16 cellular contexts compared by ENCODE assay signal in genomic region chr12:109776624-109777023, GRCh38. TPM values are rescaled to one million over a fixed set of nuclear protein-coding genes. Genes with fewer than 3 reads are reported as not detected.
DNase-seq lines count a peak whose midpoint lies in the region; ATAC-seq and TF ChIP-seq lines count a peak whose summit lies in the region.
"Had no signal": no experiment of that assay in that cellular context is flagged by ENCODE, and none has a peak within 500 bp of the region (broad histone marks: within the 10 kb centered on the region; RNA-seq: fewer than 3 reads in every experiment).

No MANE protein-coding gene starts in this region.

- peak overlapping the region; percentile 70 for H3K4me2 ChIP-seq in Loucy (ENCODE audit: low read depth, low read length, poor library complexity, severe bottlenecking)

- H3K4me1 ChIP-seq in Loucy (ENCODE audit: insufficient read depth, low read length, poor library complexity, severe bottlenecking): peaks cover 8% of the 10 kb centered on the region
- H3K4me1 ChIP-seq in neuron (ENCODE audit: insufficient read depth, low read length): peaks cover 19% of the 10 kb centered on the region

- peak overlapping the region; percentile 23 for H3K9ac ChIP-seq in Loucy (ENCODE audit: low read depth, low read length, poor library complexity, severe bottlenecking)

- H3K4me3 ChIP-seq in Loucy (ENCODE audit: low read length, poor library complexity, severe bottlenecking) (peak overlapping the region; percentile 51), neuron (ENCODE audit: low read length) (no peak overlapping the region)
- H3K4me3 ChIP-seq: BLaER1 treated with 17β-estradiol and CSF1 and Interleukin-3, amounts not matched to agents 10 nM and 100 nM; GM12878 had no signal

- DNase-seq in Right ventricle myocardium superior (peak; percentile 24), Right ventricle myocardium inferior (ENCODE audit: missing footprints) (no peak), chondrocyte (ENCODE audit: low spot score) (peak; percentile 13), osteocyte (ENCODE audit: extremely low spot score, unreplicated experiment) (no peak)
- DNase-seq in activated T-cell treated with anti-CD3 and anti-CD28 coated beads, Interleukin-2, amount 50 U/mL, for 4 hours: no peak
- DNase-seq in activated naive CD4-positive, alpha-beta T cell treated with Interleukin-2 at 50 U/mL for 16 hours: no peak
- DNase-seq: 8988T; AML-193; CD4-positive, CD25-positive, alpha-beta regulatory T cell; DMS53; HCEC 1CT; HFFc6 had no signal

- H3K27me3 Mint-ChIP-seq in chondrocyte (ENCODE audit: low read depth) (peaks cover 3% of the 10 kb centered on the region), osteocyte (ENCODE audit: unreplicated experiment) (no peaks in the 10 kb centered on the region)
- no peaks in the 10 kb centered on the region for H3K27me3 Mint-ChIP-seq in activated T-cell treated with anti-CD3 and anti-CD28 coated beads, Interleukin-2, amount 50 U/mL, for 4 hours (ENCODE audit: low read depth)

- no peaks in the 10 kb centered on the region for H3F3A ChIP-seq in Loucy (ENCODE audit: low read depth)

- no peak overlapping the region for H3K4me3 Mint-ChIP-seq in chondrocyte (ENCODE audit: unreplicated experiment)
- no peak overlapping the region for H3K4me3 Mint-ChIP-seq in osteocyte (ENCODE audit: unreplicated experiment)
- H3K4me3 Mint-ChIP-seq in activated T-cell treated with anti-CD3 and anti-CD28 coated beads, Interleukin-2, amount 50 U/mL, for 4 hours: no peak overlapping the region
- H3K4me3 Mint-ChIP-seq: CD4-positive, CD25-positive, alpha-beta regulatory T cell had no signal

- ATAC-seq in Right ventricle myocardium superior (ENCODE audit: poor library complexity) (peak; percentile 50), Right ventricle myocardium inferior (no peak)
- ATAC-seq in activated T-cell treated with anti-CD3 and anti-CD28 coated beads, Interleukin-2, amount 50 U/mL, for 4 hours: no peak

- H3K36me3 Mint-ChIP-seq in chondrocyte (ENCODE audit: low read depth): peaks cover 2% of the 10 kb centered on the region
- no peaks in the 10 kb centered on the region for H3K36me3 Mint-ChIP-seq in osteocyte (ENCODE audit: unreplicated experiment)
- no peaks in the 10 kb centered on the region for H3K36me3 Mint-ChIP-seq in activated T-cell treated with anti-CD3 and anti-CD28 coated beads, Interleukin-2, amount 50 U/mL, for 4 hours (ENCODE audit: insufficient read depth)
- H3K36me3 Mint-ChIP-seq: CD4-positive, CD25-positive, alpha-beta regulatory T cell had no signal

- H3K36me3 ChIP-seq in Loucy (ENCODE audit: insufficient read depth, low read length) (no peaks in the 10 kb centered on the region), neuron (ENCODE audit: insufficient read depth, low read length) (no peaks in the 10 kb centered on the region)
- H3K36me3 ChIP-seq: BLaER1 treated with 17β-estradiol and CSF1 and Interleukin-3, amounts not matched to agents 10 nM and 100 nM had no signal

- H3K79me2 ChIP-seq in Loucy (ENCODE audit: insufficient read depth, low read length): no peaks in the 10 kb centered on the region

- no peaks in the 10 kb centered on the region for H4K20me1 ChIP-seq in Loucy (ENCODE audit: insufficient read depth, low read length, poor library complexity, severe bottlenecking)

- H3K9me3 Mint-ChIP-seq in chondrocyte (ENCODE audit: low read depth) (peaks cover 4% of the 10 kb centered on the region), osteocyte (ENCODE audit: unreplicated experiment) (no peaks in the 10 kb centered on the region)
- no peaks in the 10 kb centered on the region for H3K9me3 Mint-ChIP-seq in activated T-cell treated with anti-CD3 and anti-CD28 coated beads, Interleukin-2, amount 50 U/mL, for 4 hours

- H3K27me3 ChIP-seq in Loucy (ENCODE audit: insufficient read depth, low read length, poor library complexity, severe bottlenecking) (no peaks in the 10 kb centered on the region), neuron (ENCODE audit: insufficient read depth, low read length) (no peaks in the 10 kb centered on the region)
- H3K27me3 ChIP-seq: BLaER1 treated with 17β-estradiol and CSF1 and Interleukin-3, amounts not matched to agents 10 nM and 100 nM had no signal

- H3K4me1 Mint-ChIP-seq in chondrocyte (ENCODE audit: low read depth) (no peaks in the 10 kb centered on the region), osteocyte (ENCODE audit: unreplicated experiment) (no peaks in the 10 kb centered on the region)
- H3K4me1 Mint-ChIP-seq in activated T-cell treated with anti-CD3 and anti-CD28 coated beads, Interleukin-2, amount 50 U/mL, for 4 hours (ENCODE audit: low read depth): peaks cover 10% of the 10 kb centered on the region

- intact Hi-C loops in Right ventricle myocardium superior (cut with DNase I) (loop anchor here (5.0 to 10.0 kb wide), 2 partner anchors 259 to 352 kb away; no protein-coding TSS in a partner anchor), Right ventricle myocardium inferior (cut with DNase I) (loop anchor here (2.0 kb wide), 1 partner anchor 348 kb away; no protein-coding TSS in a partner anchor)

- no peak overlapping the region for H3K27ac Mint-ChIP-seq in chondrocyte (ENCODE audit: unreplicated experiment)
- H3K27ac Mint-ChIP-seq in osteocyte (ENCODE audit: unreplicated experiment): no peak overlapping the region
- H3K27ac Mint-ChIP-seq: HFFc6 had no signal

- no peak for TF ChIP-seq CTCF in Loucy (conservative IDR thresholded peaks at IDR 0.05; ENCODE audit: low read length)
- no peak for TF ChIP-seq CTCF in chondrocyte (IDR thresholded peaks at IDR 0.05)
- no peak for TF ChIP-seq CTCF in osteocyte (IDR thresholded peaks at IDR 0.05)

- H3K9me3 ChIP-seq in Loucy (ENCODE audit: insufficient read depth, low read depth, low read length): no peaks in the 10 kb centered on the region
- no peaks in the 10 kb centered on the region for H3K9me3 ChIP-seq in neuron (ENCODE audit: low read length)

- H2AFZ ChIP-seq in Loucy (ENCODE audit: low read length) (no peak overlapping the region), neuron (ENCODE audit: low read depth, low read length) (peak overlapping the region; percentile 23)

- no peaks in the 10 kb centered on the region for H3K9me2 ChIP-seq in Loucy (replicated peaks; ENCODE audit: low read depth, low read length)

RNA-seq across cellular contexts. Expression of gene TRPV4, which starts 56.6 kb away (rescaled TPM):
- 0.35 TPM for total RNA-seq in Right ventricle myocardium superior
- 0.32 TPM for total RNA-seq in Right ventricle myocardium inferior
- 1.2 to 2.2 TPM (median 1.8 TPM) in 3 replicates for total RNA-seq in chondrocyte
- 1.3 and 1.6 TPM in 2 replicates for total RNA-seq in osteocyte
- total RNA-seq in activated T-cell treated with anti-CD3 and anti-CD28 coated beads, Interleukin-2, amount 50 U/mL, for 4 hours: not detected
- total RNA-seq: CD4-positive, CD25-positive, alpha-beta regulatory T cell; GM12878 had no signal

Comparison
In these comparisons a context has a peak if more than half of its experiments do, and no peak if none do; other contexts are left out.
1. DNase-seq: peak in Right ventricle myocardium superior (single experiment) and chondrocyte (single experiment); none in Right ventricle myocardium inferior (single experiment), osteocyte (single experiment), activated T-cell treated with anti-CD3 and anti-CD28 coated beads, Interleukin-2, amount 50 U/mL, for 4 hours (single experiment) and activated naive CD4-positive, alpha-beta T cell treated with Interleukin-2 at 50 U/mL for 16 hours (single experiment).